1 cellular context compared by ENCODE assay signal in the genomic region with DNA sequence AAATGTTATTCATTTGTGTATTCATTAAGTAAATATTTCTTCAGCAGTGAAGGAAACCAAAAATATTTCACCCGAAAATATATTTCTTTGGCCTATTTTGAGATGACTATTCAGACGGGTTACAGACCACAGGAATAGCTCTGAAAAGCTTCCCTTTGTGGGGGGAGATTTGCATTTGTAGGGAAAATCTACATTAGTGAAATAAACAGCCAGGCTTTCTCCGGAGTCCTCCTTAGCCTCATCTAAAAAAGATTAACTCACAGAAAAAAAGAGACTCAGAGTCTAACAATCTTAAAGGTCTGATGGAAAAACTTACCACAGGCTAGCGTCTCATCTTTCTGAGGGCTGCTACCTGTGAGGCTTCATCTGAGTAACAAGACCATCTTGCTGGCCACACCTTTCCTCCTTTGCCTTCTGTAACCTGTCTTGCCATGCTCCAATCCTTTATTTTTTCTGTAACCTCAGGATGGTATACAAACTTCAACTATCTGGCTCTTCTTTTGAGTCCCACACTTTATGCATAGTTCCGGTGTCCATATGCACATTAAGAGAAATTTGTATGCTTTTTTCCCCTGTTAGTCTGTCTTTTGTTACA.
TF ChIP-seq lines count a peak whose summit lies in the region.

No MANE protein-coding gene starts in this region.

TF ChIP-seq in GM23338, 12 proteins besides CTCF, POLR2A, EP300 and RAD21:
- TF ChIP-seq, protein P1, sequence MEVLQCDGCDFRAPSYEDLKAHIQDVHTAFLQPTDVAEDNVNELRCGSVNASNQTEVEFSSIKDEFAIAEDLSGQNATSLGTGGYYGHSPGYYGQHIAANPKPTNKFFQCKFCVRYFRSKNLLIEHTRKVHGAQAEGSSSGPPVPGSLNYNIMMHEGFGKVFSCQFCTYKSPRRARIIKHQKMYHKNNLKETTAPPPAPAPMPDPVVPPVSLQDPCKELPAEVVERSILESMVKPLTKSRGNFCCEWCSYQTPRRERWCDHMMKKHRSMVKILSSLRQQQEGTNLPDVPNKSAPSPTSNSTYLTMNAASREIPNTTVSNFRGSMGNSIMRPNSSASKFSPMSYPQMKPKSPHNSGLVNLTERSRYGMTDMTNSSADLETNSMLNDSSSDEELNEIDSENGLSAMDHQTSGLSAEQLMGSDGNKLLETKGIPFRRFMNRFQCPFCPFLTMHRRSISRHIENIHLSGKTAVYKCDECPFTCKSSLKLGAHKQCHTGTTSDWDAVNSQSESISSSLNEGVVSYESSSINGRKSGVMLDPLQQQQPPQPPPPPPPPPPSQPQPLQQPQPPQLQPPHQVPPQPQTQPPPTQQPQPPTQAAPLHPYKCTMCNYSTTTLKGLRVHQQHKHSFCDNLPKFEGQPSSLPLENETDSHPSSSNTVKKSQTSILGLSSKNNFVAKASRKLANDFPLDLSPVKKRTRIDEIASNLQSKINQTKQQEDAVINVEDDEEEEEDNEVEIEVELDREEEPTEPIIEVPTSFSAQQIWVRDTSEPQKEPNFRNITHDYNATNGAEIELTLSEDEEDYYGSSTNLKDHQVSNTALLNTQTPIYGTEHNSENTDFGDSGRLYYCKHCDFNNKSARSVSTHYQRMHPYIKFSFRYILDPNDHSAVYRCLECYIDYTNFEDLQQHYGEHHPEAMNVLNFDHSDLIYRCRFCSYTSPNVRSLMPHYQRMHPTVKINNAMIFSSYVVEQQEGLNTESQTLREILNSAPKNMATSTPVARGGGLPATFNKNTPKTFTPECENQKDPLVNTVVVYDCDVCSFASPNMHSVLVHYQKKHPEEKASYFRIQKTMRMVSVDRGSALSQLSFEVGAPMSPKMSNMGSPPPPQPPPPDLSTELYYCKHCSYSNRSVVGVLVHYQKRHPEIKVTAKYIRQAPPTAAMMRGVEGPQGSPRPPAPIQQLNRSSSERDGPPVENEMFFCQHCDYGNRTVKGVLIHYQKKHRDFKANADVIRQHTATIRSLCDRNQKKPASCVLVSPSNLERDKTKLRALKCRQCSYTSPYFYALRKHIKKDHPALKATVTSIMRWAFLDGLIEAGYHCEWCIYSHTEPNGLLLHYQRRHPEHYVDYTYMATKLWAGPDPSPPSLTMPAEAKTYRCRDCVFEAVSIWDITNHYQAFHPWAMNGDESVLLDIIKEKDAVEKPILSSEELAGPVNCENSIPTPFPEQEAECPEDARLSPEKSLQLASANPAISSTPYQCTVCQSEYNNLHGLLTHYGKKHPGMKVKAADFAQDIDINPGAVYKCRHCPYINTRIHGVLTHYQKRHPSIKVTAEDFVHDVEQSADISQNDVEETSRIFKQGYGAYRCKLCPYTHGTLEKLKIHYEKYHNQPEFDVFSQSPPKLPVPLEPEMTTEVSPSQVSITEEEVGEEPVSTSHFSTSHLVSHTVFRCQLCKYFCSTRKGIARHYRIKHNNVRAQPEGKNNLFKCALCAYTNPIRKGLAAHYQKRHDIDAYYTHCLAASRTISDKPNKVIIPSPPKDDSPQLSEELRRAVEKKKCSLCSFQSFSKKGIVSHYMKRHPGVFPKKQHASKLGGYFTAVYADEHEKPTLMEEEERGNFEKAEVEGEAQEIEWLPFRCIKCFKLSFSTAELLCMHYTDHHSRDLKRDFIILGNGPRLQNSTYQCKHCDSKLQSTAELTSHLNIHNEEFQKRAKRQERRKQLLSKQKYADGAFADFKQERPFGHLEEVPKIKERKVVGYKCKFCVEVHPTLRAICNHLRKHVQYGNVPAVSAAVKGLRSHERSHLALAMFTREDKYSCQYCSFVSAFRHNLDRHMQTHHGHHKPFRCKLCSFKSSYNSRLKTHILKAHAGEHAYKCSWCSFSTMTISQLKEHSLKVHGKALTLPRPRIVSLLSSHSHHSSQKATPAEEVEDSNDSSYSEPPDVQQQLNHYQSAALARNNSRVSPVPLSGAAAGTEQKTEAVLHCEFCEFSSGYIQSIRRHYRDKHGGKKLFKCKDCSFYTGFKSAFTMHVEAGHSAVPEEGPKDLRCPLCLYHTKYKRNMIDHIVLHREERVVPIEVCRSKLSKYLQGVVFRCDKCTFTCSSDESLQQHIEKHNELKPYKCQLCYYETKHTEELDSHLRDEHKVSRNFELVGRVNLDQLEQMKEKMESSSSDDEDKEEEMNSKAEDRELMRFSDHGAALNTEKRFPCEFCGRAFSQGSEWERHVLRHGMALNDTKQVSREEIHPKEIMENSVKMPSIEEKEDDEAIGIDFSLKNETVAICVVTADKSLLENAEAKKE (CRISPR knock-in tag; IDR thresholded peaks at IDR 0.05), result 0 out of 2 replicates have a peak, but pooled peaks have one; percentile 7
- TF ChIP-seq NANOG (IDR thresholded peaks at IDR 0.05; ENCODE audit: borderline replicate concordance), result no peak
